Comparison of ENCODE assay signal across 8 cellular contexts in genomic region chr3:101849714-101850326, GRCh38. TPM values are rescaled to one million over a fixed set of nuclear protein-coding genes. Genes with fewer than 3 reads are reported as not detected.
DNase-seq lines count a peak whose midpoint lies in the region; ATAC-seq and TF ChIP-seq lines count a peak whose summit lies in the region.

No MANE protein-coding gene starts in this region.

- H3K27me3 ChIP-seq in HL-60 (ENCODE audit: insufficient read depth, poor library complexity, severe bottlenecking) = peaks cover 9% of the 10 kb centered on the region

- H3K27ac ChIP-seq in HL-60 (replicated peaks) = no peak overlapping the region

- peak overlapping the region; percentile 93 for H3K4me3 Mint-ChIP-seq in chondrocyte (ENCODE audit: unreplicated experiment)

- peak overlapping the region; percentile 88 for H3K4me3 ChIP-seq in HL-60 (replicated peaks; ENCODE audit: insufficient read depth, low read length)

- peak; percentile 23 for ATAC-seq in GM21360 (IDR thresholded peaks at IDR 0.05; ENCODE audit: unreplicated experiment)

- DNase-seq in Daoy (ENCODE audit: low read depth) (peak; percentile 55), HL-60 (ENCODE audit: low read depth in 1 of 2, low spot score in 1 of 2) (peak in 1 of 2 experiments; percentile 40), chondrocyte (ENCODE audit: low spot score) (peak; percentile 92), medulla oblongata (ENCODE audit: extremely low spot score) (peak; percentile 31), NCI-H1048 (lab: John Stamatoyannopoulos, UW) (no peak)
- peak; percentile 19 for DNase-seq in activated CD4-positive, CD25-positive, alpha-beta regulatory T cell treated with anti-CD3 and anti-CD28 coated beads, Interleukin-2, amount 50 U/mL, for 16 hours (ENCODE audit: low read depth, low spot score)
- peak; percentile 25 for DNase-seq in stimulated activated CD8-positive, alpha-beta memory T cell treated with anti-CD3 and anti-CD28 coated beads, Interleukin-12 subunit alpha, Interleukin-12 subunit beta, amount 100 ng/mL, for 1 hour (ENCODE audit: low read depth)

- H3K36me3 Mint-ChIP-seq in chondrocyte (ENCODE audit: low read depth) = peaks cover 29% of the 10 kb centered on the region

- no peaks in the 10 kb centered on the region for H3K27me3 Mint-ChIP-seq in chondrocyte (ENCODE audit: low read depth)

- H3K27ac Mint-ChIP-seq in chondrocyte (ENCODE audit: unreplicated experiment) = peak overlapping the region; percentile 92

- TF ChIP-seq CTCF in HL-60 (IDR thresholded peaks at IDR 0.05; ENCODE audit: insufficient read depth, low read length) (no peak), chondrocyte (IDR thresholded peaks at IDR 0.05) (peak; percentile 65)

- H3K4me1 Mint-ChIP-seq in chondrocyte (ENCODE audit: low read depth) = peaks cover 46% of the 10 kb centered on the region

- H3K9me3 Mint-ChIP-seq in chondrocyte (ENCODE audit: low read depth) = no peaks in the 10 kb centered on the region

RNA-seq across cellular contexts. Expression of gene NFKBIZ, which starts 0.5 kb away (rescaled TPM):
- total RNA-seq in Daoy (2014; rRNA removed; shearing (Covaris generic)) = 23.2 and 65.5 TPM in 2 replicates
- 17.6 to 22.8 TPM (median 18.9 TPM) in 3 replicates for total RNA-seq in chondrocyte
